In the genomic region with DNA sequence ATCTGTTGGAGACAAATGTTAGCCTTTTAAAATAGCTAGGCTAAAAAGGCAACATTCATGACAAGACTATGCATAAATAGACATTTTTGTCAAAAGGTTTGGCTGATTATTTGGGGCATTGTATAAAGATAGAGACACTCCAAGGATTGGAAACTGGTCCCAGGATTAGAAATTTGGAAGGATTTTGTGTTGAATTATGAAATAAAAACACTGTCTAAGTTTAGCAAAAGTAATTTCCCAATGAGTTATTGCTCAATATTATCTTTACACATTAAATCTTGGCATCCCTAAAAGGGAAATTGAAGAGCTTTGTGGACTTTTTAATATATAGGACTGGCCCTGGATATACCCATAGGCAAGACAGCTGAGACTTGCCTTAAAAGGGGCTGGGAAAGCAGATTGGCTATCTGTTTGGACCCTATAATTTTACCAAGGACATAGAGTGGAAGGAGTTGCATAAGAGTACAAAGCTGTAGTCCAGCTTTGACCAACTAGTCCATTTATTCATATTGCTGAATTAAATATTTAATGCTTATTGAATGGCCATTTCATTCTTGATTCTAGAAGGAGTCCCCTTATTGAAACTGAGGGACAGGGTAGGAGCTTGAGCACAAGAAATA, we compare ENCODE assay signal across 17 cellular contexts.
"Had no signal": no experiment of that assay in that cellular context is flagged by ENCODE, and none has a peak within 500 bp of the region (broad histone marks: within the 10 kb centered on the region; RNA-seq: fewer than 3 reads in every experiment).

No MANE protein-coding gene starts in this region.

- H3K4me3 ChIP-seq: adrenal gland, lower lobe of right lung, tibial nerve had no signal

- H3K9ac ChIP-seq: parathyroid adenoma had no signal

- DNase-seq: activated CD4-positive, alpha-beta T cell treated with anti-CD3 and anti-CD28 coated beads, Interleukin-2, amount 10 ng/mL, durations not matched to agents 24 days and 14 days; activated CD8-positive, alpha-beta T cell treated with anti-CD3 and anti-CD28 coated beads, Interleukin-2, amount 10 ng/mL, durations not matched to agents 7 days and 5 days; activated effector memory CD4-positive, alpha-beta T cell treated with Interleukin-2 at 50 U/mL for 16 hours; activated T-cell treated with anti-CD3 and anti-CD28 coated beads, Interleukin-2, amount 50 U/mL, for 4 hours; adrenal gland; caudate nucleus; foreskin melanocyte; hypothalamus; lower lobe of right lung; naive thymus-derived CD8-positive, alpha-beta T cell; stimulated activated CD4-positive, alpha-beta T cell treated with anti-CD3 and anti-CD28 coated beads, Interleukin-12 subunit alpha, Interleukin-12 subunit beta, amount 100 ng/mL, for 4 hours; stimulated activated CD4-positive, alpha-beta T cell treated with anti-CD3 and anti-CD28 coated beads, Interleukin-1b, Interleukin-23, amount 100 ng/mL, for 48 hours; stimulated activated naive CD4-positive, alpha-beta T cell treated with Interleukin-2 at 50 U/mL for 16 hours; T-helper 1 cell; T-helper 9 cell had no signal

- H3K36me3 ChIP-seq: adrenal gland, lower lobe of right lung, tibial nerve had no signal

- H3K27me3 ChIP-seq: adrenal gland, tibial nerve had no signal

- ATAC-seq: activated CD8-positive, alpha-beta T cell treated with anti-CD3 and anti-CD28 coated beads, Interleukin-2, amount 10 ng/mL, durations not matched to agents 7 days and 5 days; activated T-cell treated with anti-CD3 and anti-CD28 coated beads, Interleukin-2, amount 50 U/mL, for 4 hours; lower lobe of right lung; naive thymus-derived CD8-positive, alpha-beta T cell had no signal

- H3K9me3 ChIP-seq: adrenal gland, lower lobe of right lung, tibial nerve had no signal

- H3K4me1 ChIP-seq: lower lobe of right lung, parathyroid adenoma, tibial nerve had no signal

- H3K27ac ChIP-seq: adrenal gland, lower lobe of right lung, parathyroid adenoma, tibial nerve had no signal
